Comparison of ENCODE assay signal across 15 cellular contexts in the genomic region with DNA sequence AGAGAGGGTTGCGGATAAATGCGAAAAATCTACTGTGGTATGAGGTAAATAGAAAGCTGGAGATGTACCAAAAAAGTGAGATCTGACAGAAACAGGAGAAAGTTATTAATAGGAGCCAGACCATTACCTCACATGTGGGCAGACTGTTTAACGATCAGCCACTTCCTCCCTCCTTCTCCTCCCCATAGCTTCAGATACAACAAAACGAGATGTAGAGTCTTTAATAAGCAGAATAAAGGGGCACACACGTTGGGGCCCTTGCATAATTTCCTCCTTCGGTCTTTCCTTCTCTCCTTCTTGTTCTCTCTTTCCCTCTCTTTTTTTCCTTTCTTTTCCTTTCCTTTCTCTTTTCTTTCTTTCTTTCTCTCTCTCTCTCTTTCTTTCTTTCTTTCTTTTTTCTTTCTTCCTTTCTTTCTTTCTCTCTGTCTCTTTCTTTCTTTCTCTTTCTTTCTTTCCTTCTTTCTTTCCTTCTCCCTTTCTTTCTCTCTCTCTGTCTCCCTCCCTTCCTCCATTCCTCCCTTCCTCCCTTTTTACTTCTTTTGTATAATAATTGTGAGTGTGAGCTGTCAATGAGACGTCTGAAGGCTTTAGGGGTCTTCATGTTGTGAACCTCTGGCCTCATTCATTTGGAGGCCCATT.
DNase-seq lines count a peak whose midpoint lies in the region; ATAC-seq and TF ChIP-seq lines count a peak whose summit lies in the region.
"Had no signal": no experiment of that assay in that cellular context is flagged by ENCODE, and none has a peak within 500 bp of the region (broad histone marks: within the 10 kb centered on the region; RNA-seq: fewer than 3 reads in every experiment).

No MANE protein-coding gene starts in this region.

- TF ChIP-seq POLR2A in GM18505 (IDR thresholded peaks at IDR 0.05; ENCODE audit: borderline replicate concordance, extremely low read depth, insufficient read depth, insufficient read length), result no peak
- no peak for TF ChIP-seq POLR2A in NB4 (IDR thresholded peaks at IDR 0.05; ENCODE audit: extremely low read depth, insufficient read length)

- DNase-seq in NB4 (ENCODE audit: low read depth) (peak; percentile 78), germinal center (ENCODE audit: low spot score) (peak; percentile 44), superior temporal gyrus (ENCODE audit: extremely low spot score) (no peak), NCI-H524 (lab: John Stamatoyannopoulos, UW) (no peak)
- DNase-seq in stimulated activated CD4-positive, alpha-beta T cell treated with anti-CD3 and anti-CD28 coated beads, Interleukin-15, amount 100 ng/mL, for 24 hours, result no peak
- no peak for DNase-seq in effector CD4-positive, alpha-beta T cell
- DNase-seq: activated CD4-positive, alpha-beta T cell treated with anti-CD3 and anti-CD28 coated beads for 36 hours; activated effector memory CD4-positive, alpha-beta T cell treated with anti-CD3 and anti-CD28 coated beads, Interleukin-2, amount 50 U/mL, for 16 hours; HFFc6; NCI-H2227 treated with DMSO at 0.1 percent for 48 hours; SHP77; tibial artery had no signal

- no peak for TF ChIP-seq CTCF in NB4 (IDR thresholded peaks at IDR 0.05; ENCODE audit: low read depth, low read length)

- peak; percentile 82 for ATAC-seq in GM18505 (IDR thresholded peaks at IDR 0.05; ENCODE audit: unreplicated experiment)
- ATAC-seq in HG02884 (IDR thresholded peaks at IDR 0.05; ENCODE audit: unreplicated experiment), result peak; percentile 95
- ATAC-seq: activated CD4-positive, alpha-beta T cell treated with anti-CD3 and anti-CD28 coated beads for 36 hours had no signal

- H3K4me3 ChIP-seq in NB4 (ENCODE audit: low read depth, low read length), result no peak overlapping the region
- H3K4me3 ChIP-seq: prostate gland, tibial artery had no signal

Comparison
In these comparisons a context has a peak if more than half of its experiments do, and no peak if none do; other contexts are left out.
1. DNase-seq: peak in NB4 (single experiment) and germinal center (single experiment); none in superior temporal gyrus (single experiment), stimulated activated CD4-positive, alpha-beta T cell treated with anti-CD3 and anti-CD28 coated beads, Interleukin-15, amount 100 ng/mL, for 24 hours (single experiment), NCI-H524 (0 of 2) and effector CD4-positive, alpha-beta T cell (single experiment).